9 cellular contexts compared by ENCODE assay signal in genomic region chr1:92833840-92834239, GRCh38. TPM values are rescaled to one million over a fixed set of nuclear protein-coding genes. Genes with fewer than 3 reads are reported as not detected.
A peak's percentile ranks its signal among the peaks of the same experiment; 100 is the strongest.
DNase-seq lines count a peak whose midpoint lies in the region; ATAC-seq and TF ChIP-seq lines count a peak whose summit lies in the region.
"Had no signal": no experiment of that assay in that cellular context is flagged by ENCODE, and none has a peak within 500 bp of the region (broad histone marks: within the 10 kb centered on the region; RNA-seq: fewer than 3 reads in every experiment).

No MANE protein-coding gene starts in this region.

- ATAC-seq in WTC11, result no peak
- ATAC-seq in GM21786 (IDR thresholded peaks at IDR 0.05; ENCODE audit: unreplicated experiment), result no peak
- ATAC-seq: left lobe of liver had no signal

- H3K9me3 ChIP-seq in HEK293 (ENCODE audit: control insufficient read depth, insufficient read depth, low read depth, low read length), result no peaks in the 10 kb centered on the region
- H3K9me3 ChIP-seq in spleen, result no peaks in the 10 kb centered on the region

- peaks cover 43% of the 10 kb centered on the region for H3K4me1 Mint-ChIP-seq in WTC11

- CTCF ChIA-PET in HEK293 (lab: Yijun Ruan, JAX) (interaction anchor here (0.6 to 1.2 kb wide), 3 partner anchors 9 to 1647 kb away, joined by 3 to 5 read pairs (median 4); no protein-coding TSS in a partner anchor), WTC11 (lab: Charles Lee) (interaction anchor here (0.6 kb wide), 1 partner anchor 345 kb away, joined by 4 read pairs; no protein-coding TSS in a partner anchor)

- H3K4me3 ChIP-seq in HEK293 (ENCODE audit: low read depth, low read length) (peak overlapping the region; percentile 100), fibroblast of pulmonary artery (replicated peaks; ENCODE audit: low read depth, low read length) (peak overlapping the region; percentile 100), spleen (peak overlapping the region in 6 of 8 donors; percentile 69 to 99 (median 90))

- H3K9me3 Mint-ChIP-seq in WTC11, result no peaks in the 10 kb centered on the region

- TF ChIP-seq CTCF in HEK293 (tag by site-specific recombination; IDR thresholded peaks at IDR 0.05) (no peak), WTC11 (IDR thresholded peaks at IDR 0.05) (no peak), fibroblast of pulmonary artery (IDR thresholded peaks at IDR 0.05; ENCODE audit: low read length, missing control alignments) (no peak), spleen (IDR thresholded peaks at IDR 0.05 in 8 of 11, conservative IDR thresholded peaks at IDR 0.05 in 3 of 11) (no peak)

- H3K36me3 Mint-ChIP-seq in WTC11, result peaks cover 70% of the 10 kb centered on the region

- H3K36me3 ChIP-seq in HEK293 (ENCODE audit: control insufficient read depth in 2 of 2, insufficient read depth in 1 of 2, low read length in 2 of 2) (peaks cover 29 to 65% of the 10 kb centered on the region in 2 experiments), spleen (peaks cover 0 to 57% (median 50%) of the 10 kb centered on the region in 6 donors)

- H3K27ac Mint-ChIP-seq in WTC11, result peak overlapping the region; percentile 63; the same call in 1 of the 2 replicates

- no peak for TF ChIP-seq POLR2A in spleen (IDR thresholded peaks at IDR 0.05)

- intact Hi-C loops in spleen (cut with DNase I; ENCODE audit: low total_unique reads), result no loop called here

- no peak overlapping the region for H3K27ac ChIP-seq in HEK293 (ENCODE audit: extremely low read depth, low read depth, low read length)
- H3K27ac ChIP-seq in spleen, result peak overlapping the region in 5 of 8 donors; percentile 30 to 97 (median 94)

- no peaks in the 10 kb centered on the region; the same call in 1 of the 2 replicates for H3K27me3 Mint-ChIP-seq in WTC11 (ENCODE audit: low read depth)

- POLR2A ChIA-PET in HEK293 (lab: Yijun Ruan, JAX), result no interaction called here
- POLR2A ChIA-PET in WTC11 (lab: Charles Lee), result no interaction called here

- peak overlapping the region; percentile 95 for H3K4me3 Mint-ChIP-seq in WTC11

- no peaks in the 10 kb centered on the region for H3K27me3 ChIP-seq in spleen (replicated peaks in 1 of 7)

- H3K4me1 ChIP-seq in HEK293 (ENCODE audit: control insufficient read depth, insufficient read depth, low read length) (0 out of 2 replicates have a peak, but pooled peaks cover 2% of the 10 kb centered on the region), spleen (peaks cover 39 to 70% (median 69%) of the 10 kb centered on the region in 6 donors)

- DNase-seq in WTC11 (ENCODE audit: low spot score) (no peak), fibroblast of pulmonary artery (ENCODE audit: low read depth) (no peak), spleen (no peak), ecto neural progenitor cell (ENCODE audit: low spot score) (no peak), NCI-H2081 (lab: John Stamatoyannopoulos, UW) (no peak), Ammon's horn (ENCODE audit: low spot score) (no peak)

- WGBS in spleen, 5 donors, result 51 to 71% (median 53%) methylated on average over 5 of the region's 5 CpGs

TF ChIP-seq in HEK293, 187 proteins besides CTCF, POLR2A, EP300 and RAD21:
- TF ChIP-seq ZNF274 (IDR thresholded peaks at IDR 0.05; ENCODE audit: low read length) (no peak), ZNF274 (tag by site-specific recombination; IDR thresholded peaks at IDR 0.05; ENCODE audit: borderline replicate concordance) (no peak), SCRT2 (tag by site-specific recombination; IDR thresholded peaks at IDR 0.05) (peak; percentile 29; the same call in 1 of the 2 replicates), ZNF239 (tag by site-specific recombination; IDR thresholded peaks at IDR 0.05) (no peak), ZIC2 (tag by site-specific recombination; IDR thresholded peaks at IDR 0.05) (no peak)

TF ChIP-seq in WTC11, 78 proteins besides CTCF, POLR2A, EP300 and RAD21:
- no peak for TF ChIP-seq ESRRA (CRISPR knock-in tag; IDR thresholded peaks at IDR 0.05; ENCODE audit: borderline replicate concordance)
- no peak for TF ChIP-seq EMX1 (CRISPR knock-in tag; IDR thresholded peaks at IDR 0.05)
- TF ChIP-seq NFYB (CRISPR knock-in tag; conservative IDR thresholded peaks at IDR 0.05; ENCODE audit: low read depth), result no peak
- TF ChIP-seq GRHL2 (CRISPR knock-in tag; IDR thresholded peaks at IDR 0.05; ENCODE audit: insufficient replicate concordance, severe bottlenecking), result no peak
- TF ChIP-seq ATF2 (CRISPR knock-in tag; IDR thresholded peaks at IDR 0.05; ENCODE audit: borderline replicate concordance, low read depth), result no peak
- no peak for TF ChIP-seq CREM (CRISPR knock-in tag; IDR thresholded peaks at IDR 0.05)
- no peak for TF ChIP-seq USF2 (CRISPR knock-in tag; IDR thresholded peaks at IDR 0.05)
- no peak for TF ChIP-seq ATF6 (CRISPR knock-in tag; IDR thresholded peaks at IDR 0.05)
TF ChIP-seq in WTC11: peak in this region for 0.

RNA-seq across cellular contexts. Expression of gene RPL5, which starts 2.0 kb away (rescaled TPM):
- total RNA-seq in WTC11 (2021) (1,430 to 1,486 TPM (median 1,433 TPM) in 3 replicates), spleen (1,000 to 10,000 TPM in 3 of 7 donors, 100 to 1,000 TPM in 4; 725 to 1,398 (median 908) TPM)
- 1,000 to 10,000 TPM; 2,758 to 3,739 (median 3,435) TPM for polyA plus RNA-seq in spleen

RNA-seq across cellular contexts. Expression of gene EVI5, which starts 48.9 kb away (rescaled TPM):
- total RNA-seq in WTC11 (2021) (11.4 to 15.5 TPM (median 14.3 TPM) in 3 replicates), spleen (10 to 100 TPM; 18.2 to 38.3 (median 27.2) TPM)
- polyA plus RNA-seq in spleen, result 1 to 10 TPM; 1.7 to 3.6 (median 2.0) TPM
